8 cellular contexts compared by ENCODE assay signal in genomic region chr6:7909323-7910276, GRCh38. TPM values are rescaled to one million over a fixed set of nuclear protein-coding genes. Genes with fewer than 3 reads are reported as not detected.
DNase-seq lines count a peak whose midpoint lies in the region; ATAC-seq, FAIRE-seq and TF ChIP-seq lines count a peak whose summit lies in the region.

No MANE protein-coding gene starts in this region.

- BruUV-seq in GM12878 (replicated peaks; lab: Mats Ljungman, UMichigan): no TSS peak

- no peak for TF ChIP-seq RAD21 in GM12878 (IDR thresholded peaks at IDR 0.05; ENCODE audit: insufficient read depth, low read depth, low read length)

- POLR2A ChIA-PET in GM12878 (lab: Charles Lee): no interaction called here

- DNase-seq in SK-N-MC (ENCODE audit: low read depth, low spot score): no peak
- no peak for DNase-seq in GM12878 (ENCODE audit: low read depth, low spot score)
- no peak for DNase-seq in NK-92 treated with Interleukin-12 subunit alpha and Interleukin-12 subunit beta, amount 100 ng/mL, for 24 hours (lab: John Stamatoyannopoulos, UW)

- peaks cover 51% of the 10 kb centered on the region for H4K20me1 ChIP-seq in BLaER1
- peaks cover 6% of the 10 kb centered on the region; the same call in 1 of the 2 replicates for H4K20me1 ChIP-seq in GM12878 (ENCODE audit: control insufficient read depth, insufficient read depth)

- TF ChIP-seq CTCF in GM12878 (IDR thresholded peaks at IDR 0.05 in 2 of 3, conservative IDR thresholded peaks at IDR 0.05 in 1 of 3; ENCODE audit: control insufficient read depth in 2 of 3, extremely low read depth in 1 of 3, insufficient read depth in 1 of 3, low read depth in 3 of 3, low read length in 3 of 3): no peak

- no peak for TF ChIP-seq EP300 in GM12878 (IDR thresholded peaks at IDR 0.05; ENCODE audit: borderline replicate concordance in 1 of 2, control insufficient read depth in 1 of 2, low read depth in 2 of 2, low read length in 2 of 2)

- peak; percentile 71 for TF ChIP-seq POLR2A in GM12878 (IDR thresholded peaks at IDR 0.05; ENCODE audit: low read depth, low read length)

- ATAC-seq in GM19023 (IDR thresholded peaks at IDR 0.05; ENCODE audit: unreplicated experiment) (peak; percentile 34), HG03354 (IDR thresholded peaks at IDR 0.05; ENCODE audit: poor library complexity, severe bottlenecking, unreplicated experiment) (peak; percentile 35), GM12878 (peak; percentile 67)

- FAIRE-seq in GM12878 (lab: Jason Lieb, UNC): no peak

- intact Hi-C loops in GM12878 (cut with micrococcal nuclease; ENCODE audit: unreplicated experiment): no loop called here

- H2AFZ ChIP-seq in GM12878 (ENCODE audit: control insufficient read depth, low read depth, low read length): peak overlapping the region; percentile 62

- RAD21 ChIA-PET in GM12878 (lab: Charles Lee; ENCODE audit: unreplicated experiment): interaction anchor here (1.7 kb wide), 1 partner anchor 30 kb away, joined by 3 read pairs; no protein-coding TSS in a partner anchor

- H3K4me2 ChIP-seq in BLaER1 (peak overlapping the region; percentile 96), GM12878 (ENCODE audit: control insufficient read depth, insufficient read depth) (peak overlapping the region; percentile 92)

- H3K36me3 ChIP-seq in BLaER1 (peaks cover 24% of the 10 kb centered on the region), SK-N-MC (ENCODE audit: insufficient read depth, low read length) (peaks cover 3% of the 10 kb centered on the region; the same call in 1 of the 2 replicates), GM12878 (ENCODE audit: control insufficient read depth in 2 of 2, insufficient read depth in 2 of 2, low read length in 1 of 2) (peaks cover 3 to 10% of the 10 kb centered on the region in 2 experiments; a peak in 3 of 4 replicates), iPS-18a (ENCODE audit: control insufficient read depth, low read depth, low read length) (peaks cover under 1% of the 10 kb centered on the region), skeletal muscle tissue (ENCODE audit: control insufficient read depth in 3 of 3, insufficient read depth in 3 of 3, low read length in 3 of 3) (peaks cover 0 to 1% (median 0%) of the 10 kb centered on the region in 3 donors)

- peaks cover 52% of the 10 kb centered on the region for H3K79me2 ChIP-seq in GM12878 (ENCODE audit: control insufficient read depth, insufficient read depth, low read length)

- H3K27ac ChIP-seq in BLaER1: peak overlapping the region; percentile 87
- H3K27ac ChIP-seq in SK-N-MC: no peak overlapping the region
- H3K27ac ChIP-seq in GM12878 (ENCODE audit: control insufficient read depth, insufficient read depth): peak overlapping the region; percentile 41
- H3K27ac ChIP-seq in iPS-18a (ENCODE audit: low read length): no peak overlapping the region
- H3K27ac ChIP-seq in skeletal muscle tissue (ENCODE audit: low read depth, low read length): peak overlapping the region; percentile 12

- H3K9ac ChIP-seq in BLaER1: peak overlapping the region; percentile 88
- H3K9ac ChIP-seq in SK-N-MC (ENCODE audit: insufficient read length): peak overlapping the region; percentile 84
- peak overlapping the region; percentile 83 for H3K9ac ChIP-seq in GM12878 (ENCODE audit: control insufficient read depth, insufficient read depth, low read length)
- peak overlapping the region; percentile 72 for H3K9ac ChIP-seq in iPS-18a (ENCODE audit: low read length)
- H3K9ac ChIP-seq in skeletal muscle tissue (ENCODE audit: low read depth in 1 of 3, low read length in 3 of 3): peak overlapping the region; percentile 74 to 81 (median 79)

- peak overlapping the region; percentile 88 for H3K4me3 ChIP-seq in BLaER1
- peak overlapping the region; percentile 92 for H3K4me3 ChIP-seq in SK-N-MC
- peak overlapping the region; percentile 83 for H3K4me3 ChIP-seq in GM12878
- H3K4me3 ChIP-seq in iPS-18a (ENCODE audit: low read length): peak overlapping the region; percentile 86
- H3K4me3 ChIP-seq in skeletal muscle tissue (ENCODE audit: low read length in 3 of 3): peak overlapping the region; percentile 53 to 85 (median 72)

- H3K27me3 ChIP-seq in BLaER1: no peaks in the 10 kb centered on the region
- peaks cover 0 to 3% of the 10 kb centered on the region in 2 experiments; a peak in 2 of 4 replicates for H3K27me3 ChIP-seq in GM12878 (replicated peaks in 1 of 2; ENCODE audit: control insufficient read depth in 2 of 2, insufficient read depth in 2 of 2, low read length in 1 of 2)
- peaks cover 16% of the 10 kb centered on the region for H3K27me3 ChIP-seq in iPS-18a (ENCODE audit: control insufficient read depth, insufficient read depth, low read length)
- H3K27me3 ChIP-seq in skeletal muscle tissue (ENCODE audit: control insufficient read depth in 3 of 3, insufficient read depth in 3 of 3, low read length in 3 of 3): no peaks in the 10 kb centered on the region

- H3K4me1 ChIP-seq in BLaER1: peaks cover 29% of the 10 kb centered on the region
- peaks cover 44% of the 10 kb centered on the region for H3K4me1 ChIP-seq in GM12878 (ENCODE audit: control insufficient read depth, insufficient read depth, low read length)
- H3K4me1 ChIP-seq in iPS-18a (ENCODE audit: control insufficient read depth, low read depth, low read length): no peaks in the 10 kb centered on the region
- H3K4me1 ChIP-seq in skeletal muscle tissue (ENCODE audit: control insufficient read depth in 3 of 3, insufficient read depth in 3 of 3, low read length in 3 of 3): peaks cover 20 to 25% (median 22%) of the 10 kb centered on the region in 3 donors

- CTCF ChIA-PET in GM12878 (lab: Yijun Ruan, JAX): interaction anchor here (1.1 to 1.7 kb wide), 2 partner anchors 23 to 187 kb away, joined by 3 to 6 read pairs; no protein-coding TSS in a partner anchor

- WGBS in GM12878 (ENCODE audit: insufficient coverage, insufficient replicate concordance, low lambda C conversion rate, missing lambda C conversion rate): under 1% methylated on average over 35 of the region's 66 CpGs

- SMC1A ChIA-PET in GM12878 (lab: Charles Lee; ENCODE audit: uncharacterized antibody, unreplicated experiment): interaction anchor here (1.3 to 1.4 kb wide), 2 partner anchors 8 to 10 kb away, joined by 5 to 6 read pairs; no protein-coding TSS in a partner anchor

- in situ Hi-C loops in GM12878 (cut with MboI): no loop called here

- H3K9me3 ChIP-seq in BLaER1 (no peaks in the 10 kb centered on the region), SK-N-MC (ENCODE audit: low read depth, low read length) (no peaks in the 10 kb centered on the region), GM12878 (replicated peaks; ENCODE audit: control insufficient read depth, insufficient read depth, low read length) (no peaks in the 10 kb centered on the region; the same call in 2 of the 3 replicates), iPS-18a (ENCODE audit: control insufficient read depth, low read depth, low read length) (no peaks in the 10 kb centered on the region), skeletal muscle tissue (ENCODE audit: control insufficient read depth in 3 of 3, low read length in 3 of 3) (no peaks in the 10 kb centered on the region)

TF ChIP-seq in GM12878, 131 proteins besides CTCF, POLR2A, EP300 and RAD21 (continues in another document):
- peak; percentile 82 for TF ChIP-seq MXI1 (IDR thresholded peaks at IDR 0.05; ENCODE audit: low read depth, low read length)
- TF ChIP-seq PAX8 (IDR thresholded peaks at IDR 0.05): no peak
- TF ChIP-seq RFX5 (IDR thresholded peaks at IDR 0.05; ENCODE audit: low read depth, low read length): no peak
- TF ChIP-seq IKZF1 (conservative IDR thresholded peaks at IDR 0.05): peak; percentile 27
- TF ChIP-seq TCF7 (IDR thresholded peaks at IDR 0.05; ENCODE audit: borderline replicate concordance): no peak
- no peak for TF ChIP-seq PAX5 (IDR thresholded peaks at IDR 0.05; ENCODE audit: borderline replicate concordance, low read depth, low read length)
- no peak for TF ChIP-seq ZBED1 (IDR thresholded peaks at IDR 0.05; ENCODE audit: borderline replicate concordance)
- TF ChIP-seq SPI1 (IDR thresholded peaks at IDR 0.05; ENCODE audit: borderline replicate concordance, insufficient read depth, low read depth, low read length): no peak
- no peak for TF ChIP-seq SKIL (IDR thresholded peaks at IDR 0.05; ENCODE audit: low read depth, poor library complexity, severe bottlenecking)
- no peak for TF ChIP-seq MYB (IDR thresholded peaks at IDR 0.05; ENCODE audit: borderline replicate concordance, low read depth, low read length)

RNA-seq across cellular contexts. Expression of gene TXNDC5, which starts 1.0 kb away (rescaled TPM):
- 52.5 and 54.0 TPM in 2 replicates for total RNA-seq in GM12878 (2013; cell fraction: nucleolus; rRNA removed)
- total RNA-seq in GM12878 (2014; rRNA removed) (173 and 181 TPM in 2 replicates), GM12878 (2014; rRNA removed; fragmentation: Illumina TruSeq; extraction: Trizol) (128 and 143 TPM in 2 replicates), GM12878 (2021) (131 and 143 TPM in 2 replicates), skeletal muscle tissue (118 TPM)
- polyA plus RNA-seq in GM12878 (2011; ENCODE audit: low read depth): 122 TPM
- polyA plus RNA-seq in GM12878 (2011; rRNA removed) (38.2 and 50.1 TPM in 2 replicates), GM12878 (2014; fragmentation: Illumina TruSeq; extraction: Trizol) (135 and 145 TPM in 2 replicates), GM12878 (2014; fragmentation: Nextera tagmentation; extraction: Ambion mirVana) (10 to 100 TPM; 38.1 to 46.7 TPM), GM12878 (2014; rRNA removed) (122 and 129 TPM in 2 replicates), GM12878 (2016; fragmentation: Nextera tagmentation; extraction: Ambion mirVana) (100 to 1,000 TPM in 1 of 2 experiments, 1 to 10 TPM in 1; 7.2 to 165 TPM)
- 47.0 and 47.9 TPM in 2 replicates for polyA plus RNA-seq in GM12878 (2011; cell fraction: cytosol; rRNA removed)
- polyA plus RNA-seq in GM12878 (2011; cell fraction: nucleus; rRNA removed): 30.6 and 39.9 TPM in 2 replicates
- polyA plus RNA-seq in GM12878 (2012): 117 and 141 TPM in 2 replicates
- polyA minus RNA-seq in GM12878 (2011; rRNA and poly(A)+ RNA removed): 39.4 and 40.8 TPM in 2 replicates
- 15.0 and 18.6 TPM in 2 replicates for polyA minus RNA-seq in GM12878 (2011; cell fraction: cytosol; rRNA and poly(A)+ RNA removed)
- 9.7 and 14.4 TPM in 2 replicates for polyA minus RNA-seq in GM12878 (2011; cell fraction: nucleus; rRNA and poly(A)+ RNA removed)

Comparison
In these comparisons a context has a peak if more than half of its experiments do, and no peak if none do; other contexts are left out.
1. H3K27ac ChIP-seq: peak in BLaER1 (single experiment), GM12878 (single experiment) and skeletal muscle tissue (single experiment); none in SK-N-MC (single experiment) and iPS-18a (single experiment).
2. Peak in every context shown above with its lines, with median percentiles within 50 percentile points of each other: H3K4me3 ChIP-seq, H3K9ac ChIP-seq and ATAC-seq.